In the genomic region with DNA sequence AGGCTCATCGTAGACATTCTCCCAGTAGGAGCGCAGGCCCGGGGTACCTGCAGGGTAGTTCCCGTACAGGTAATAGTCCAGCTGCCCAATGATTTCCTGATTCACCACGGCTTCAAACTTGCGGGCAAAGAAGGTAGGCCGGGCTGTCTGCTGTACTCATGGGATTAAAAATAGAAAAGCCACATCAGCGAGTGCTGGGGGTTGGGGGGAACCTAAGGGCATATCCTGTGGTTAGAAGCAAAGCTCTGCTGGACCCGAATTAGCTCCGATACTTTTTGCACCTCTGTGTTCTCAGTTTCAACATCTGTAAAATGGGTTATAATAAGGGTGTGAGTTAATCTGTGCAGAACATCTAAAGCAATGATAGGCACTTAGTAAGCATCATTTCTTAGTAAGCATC, we compare ENCODE assay signal across 16 cellular contexts.
DNase-seq lines count a peak whose midpoint lies in the region; ATAC-seq, FAIRE-seq and TF ChIP-seq lines count a peak whose summit lies in the region.
"Had no signal": no experiment of that assay in that cellular context is flagged by ENCODE, and none has a peak within 500 bp of the region (broad histone marks: within the 10 kb centered on the region; RNA-seq: fewer than 3 reads in every experiment).

No MANE protein-coding gene starts in this region.

- H3K4me3 Mint-ChIP-seq in stimulated activated naive CD8-positive, alpha-beta T cell treated with anti-CD3 and anti-CD28 coated beads, Interleukin-15, amount 100 ng/mL, for 72 hours, result no peak overlapping the region
- H3K4me3 Mint-ChIP-seq: brain had no signal

- DNase-seq in GM10266 (ENCODE audit: extremely low spot score) (peak; percentile 77), GM19239 (ENCODE audit: insufficient read length, low spot score) (peak; percentile 66), frontal cortex (ENCODE audit: low spot score in 2 of 2) (no peak), D341Med (ENCODE audit: low spot score) (no peak)
- DNase-seq in stimulated activated naive CD8-positive, alpha-beta T cell treated with anti-CD3 and anti-CD28 coated beads, Interleukin-15, amount 100 ng/mL, for 72 hours, result no peak
- DNase-seq: activated CD4-positive, alpha-beta T cell treated with anti-CD3 and anti-CD28 coated beads for 1 hour; effector CD8-positive, alpha-beta T cell; left lung; NCI-H82 had no signal

- peak; percentile 82 for ATAC-seq in HG02588 (IDR thresholded peaks at IDR 0.05; ENCODE audit: unreplicated experiment)
- peak; percentile 92 for ATAC-seq in HG03565 (IDR thresholded peaks at IDR 0.05; ENCODE audit: unreplicated experiment)
- ATAC-seq in stimulated activated naive CD8-positive, alpha-beta T cell treated with anti-CD3 and anti-CD28 coated beads, Interleukin-15, amount 100 ng/mL, for 72 hours, result no peak
- no peak for ATAC-seq in GM18861 (IDR thresholded peaks at IDR 0.05; ENCODE audit: unreplicated experiment)
- ATAC-seq: A549, left lung had no signal

- H3K27me3 Mint-ChIP-seq in stimulated activated naive CD8-positive, alpha-beta T cell treated with anti-CD3 and anti-CD28 coated beads, Interleukin-15, amount 100 ng/mL, for 72 hours, result no peaks in the 10 kb centered on the region
- H3K27me3 Mint-ChIP-seq: brain had no signal

- FAIRE-seq in GM19239 (lab: Jason Lieb, UNC), result peak; percentile 89
- no peak for FAIRE-seq in frontal cortex (lab: Jason Lieb, UNC)
- FAIRE-seq: A549, D721Med, urothelium cell line had no signal

- H3K4me1 Mint-ChIP-seq in stimulated activated naive CD8-positive, alpha-beta T cell treated with anti-CD3 and anti-CD28 coated beads, Interleukin-15, amount 100 ng/mL, for 72 hours, result peaks cover 17% of the 10 kb centered on the region

- no peak for TF ChIP-seq CTCF in GM10266 (IDR thresholded peaks at IDR 0.05; ENCODE audit: control insufficient read depth, insufficient read depth, low read depth, missing control alignments)

- H3K27ac Mint-ChIP-seq in stimulated activated naive CD8-positive, alpha-beta T cell treated with anti-CD3 and anti-CD28 coated beads, Interleukin-15, amount 100 ng/mL, for 72 hours, result peak overlapping the region in 1 of 2 donors; percentile 49
- H3K27ac Mint-ChIP-seq: brain had no signal

- no peaks in the 10 kb centered on the region for H3K9me3 Mint-ChIP-seq in stimulated activated naive CD8-positive, alpha-beta T cell treated with anti-CD3 and anti-CD28 coated beads, Interleukin-15, amount 100 ng/mL, for 72 hours

Comparison
In these comparisons a context has a peak if more than half of its experiments do, and no peak if none do; other contexts are left out.
1. DNase-seq: peak in GM10266 (single experiment) and GM19239 (single experiment); none in frontal cortex (0 of 2), D341Med (single experiment) and stimulated activated naive CD8-positive, alpha-beta T cell treated with anti-CD3 and anti-CD28 coated beads, Interleukin-15, amount 100 ng/mL, for 72 hours (0 of 2).
2. ATAC-seq: peak in HG02588 (single experiment) and HG03565 (single experiment); none in stimulated activated naive CD8-positive, alpha-beta T cell treated with anti-CD3 and anti-CD28 coated beads, Interleukin-15, amount 100 ng/mL, for 72 hours (single experiment) and GM18861 (single experiment).